In the genomic region with DNA sequence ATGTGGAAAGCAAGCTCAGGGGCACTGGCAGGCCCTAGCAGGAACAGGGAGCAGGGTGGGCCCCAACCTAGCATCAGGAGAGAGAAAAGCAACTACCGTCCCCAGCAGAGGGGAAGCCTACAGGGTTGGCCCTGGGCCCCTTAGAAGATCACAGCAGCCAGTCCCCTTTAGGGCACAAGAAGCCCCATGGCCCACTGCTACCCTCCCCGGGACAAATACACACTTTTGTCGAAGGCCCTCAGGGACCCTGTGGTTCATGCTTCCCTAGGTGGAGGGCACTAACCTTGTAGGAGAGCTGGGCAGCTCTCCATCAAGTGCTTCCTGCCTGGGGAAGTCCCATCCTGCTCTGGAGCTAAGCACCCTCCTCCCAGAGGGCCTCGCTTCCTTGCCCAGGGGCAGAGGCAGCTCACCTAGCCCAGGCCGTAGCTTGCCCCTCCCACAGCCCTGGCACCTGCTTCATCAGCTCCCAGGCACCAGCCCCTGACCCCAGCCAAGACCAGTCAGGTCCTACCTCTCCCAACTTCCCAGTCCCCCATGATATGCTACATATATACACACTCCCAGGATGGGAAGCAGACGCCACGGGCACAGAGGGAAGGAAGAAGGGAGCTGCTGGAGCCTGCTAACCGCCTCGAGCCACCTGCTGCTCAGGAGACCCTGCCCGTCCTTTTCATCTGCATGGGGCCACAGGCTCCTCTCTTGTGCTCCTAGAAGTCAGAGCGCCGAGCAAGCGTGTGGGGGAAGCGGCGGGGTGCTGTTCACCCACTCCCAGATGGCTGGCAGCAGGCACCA, we compare ENCODE assay signal across 11 cellular contexts. TPM values are rescaled to one million over a fixed set of nuclear protein-coding genes. Genes with fewer than 3 reads are reported as not detected.
DNase-seq lines count a peak whose midpoint lies in the region; ATAC-seq lines count a peak whose summit lies in the region.
"Had no signal": no experiment of that assay in that cellular context is flagged by ENCODE, and none has a peak within 500 bp of the region (broad histone marks: within the 10 kb centered on the region; RNA-seq: fewer than 3 reads in every experiment).

No MANE protein-coding gene starts in this region.

- peak overlapping the region; percentile 85 for H3K27ac Mint-ChIP-seq in activated CD8-positive, alpha-beta T cell treated with anti-CD3 and anti-CD28 coated beads, Interleukin-2, amount 10 ng/mL, durations not matched to agents 7 days and 5 days
- peak overlapping the region; percentile 77 for H3K27ac Mint-ChIP-seq in memory B cell

- H3K9me3 Mint-ChIP-seq in activated CD8-positive, alpha-beta T cell treated with anti-CD3 and anti-CD28 coated beads, Interleukin-2, amount 10 ng/mL, durations not matched to agents 7 days and 5 days (ENCODE audit: insufficient read depth) = no peaks in the 10 kb centered on the region
- no peaks in the 10 kb centered on the region for H3K9me3 Mint-ChIP-seq in memory B cell

- ATAC-seq in right cardiac atrium = no peak
- no peak for ATAC-seq in activated CD8-positive, alpha-beta T cell treated with anti-CD3 and anti-CD28 coated beads, Interleukin-2, amount 10 ng/mL, durations not matched to agents 7 days and 5 days
- ATAC-seq in memory B cell (ENCODE audit: low read depth) = peak; percentile 20
- ATAC-seq in HG03565 (IDR thresholded peaks at IDR 0.05; ENCODE audit: unreplicated experiment) = no peak

- no peak overlapping the region for H3K27ac ChIP-seq in right cardiac atrium (ENCODE audit: low read length)

- H3K9me3 ChIP-seq in right cardiac atrium (ENCODE audit: control insufficient read depth, low read length) = no peaks in the 10 kb centered on the region

- peak in 2 of 3 donors; percentile 17 to 62 for DNase-seq in right cardiac atrium
- no peak for DNase-seq in cardiac septum (ENCODE audit: low spot score)
- DNase-seq in activated CD8-positive, alpha-beta T cell treated with anti-CD3 and anti-CD28 coated beads, Interleukin-2, amount 10 ng/mL, durations not matched to agents 7 days and 5 days = no peak
- no peak for DNase-seq in memory B cell (ENCODE audit: low spot score in 2 of 2)
- no peak for DNase-seq in stimulated activated CD4-positive, alpha-beta T cell treated with anti-CD3 and anti-CD28 coated beads, Interleukin-15, amount 100 ng/mL, for 24 hours
- DNase-seq in NOMO-1 treated with dmso at 0.1 percent for 144 hours (lab: John Stamatoyannopoulos, UW; ENCODE audit: unreplicated experiment) = no peak
- DNase-seq in ecto neural progenitor cell (ENCODE audit: low spot score) = no peak
- DNase-seq: DMS 273 treated with DMSO at 0.1 percent for 48 hours, NCI-H82, trophoblast cell had no signal

- POLR2A ChIA-PET in activated CD8-positive, alpha-beta T cell treated with anti-CD3 and anti-CD28 coated beads, Interleukin-2, amount 10 ng/mL, durations not matched to agents 7 days and 5 days (lab: Charles Lee) = interaction anchor here (1.0 to 16.4 kb wide), 7 partner anchors 7 to 38 kb away, joined by 3 to 307 read pairs (median 12); a partner anchor contains a TSS

- H3K27me3 Mint-ChIP-seq in activated CD8-positive, alpha-beta T cell treated with anti-CD3 and anti-CD28 coated beads, Interleukin-2, amount 10 ng/mL, durations not matched to agents 7 days and 5 days (ENCODE audit: low read depth) = no peaks in the 10 kb centered on the region
- no peaks in the 10 kb centered on the region for H3K27me3 Mint-ChIP-seq in memory B cell

- peaks cover 59% of the 10 kb centered on the region for H3K4me1 Mint-ChIP-seq in activated CD8-positive, alpha-beta T cell treated with anti-CD3 and anti-CD28 coated beads, Interleukin-2, amount 10 ng/mL, durations not matched to agents 7 days and 5 days (ENCODE audit: low read depth)
- H3K4me1 Mint-ChIP-seq in memory B cell = peaks cover 27% of the 10 kb centered on the region

- H3K4me3 Mint-ChIP-seq in activated CD8-positive, alpha-beta T cell treated with anti-CD3 and anti-CD28 coated beads, Interleukin-2, amount 10 ng/mL, durations not matched to agents 7 days and 5 days = no peak overlapping the region
- H3K4me3 Mint-ChIP-seq in memory B cell = no peak overlapping the region

- peaks cover 2% of the 10 kb centered on the region for H3K4me1 ChIP-seq in right cardiac atrium (ENCODE audit: control insufficient read depth, insufficient read depth, low read length)

- 79% methylated on average over 15 of the region's 15 CpGs for WGBS in right cardiac atrium

- H3K36me3 Mint-ChIP-seq in activated CD8-positive, alpha-beta T cell treated with anti-CD3 and anti-CD28 coated beads, Interleukin-2, amount 10 ng/mL, durations not matched to agents 7 days and 5 days (ENCODE audit: low read depth) = peaks cover 80% of the 10 kb centered on the region
- peaks cover 29% of the 10 kb centered on the region for H3K36me3 Mint-ChIP-seq in memory B cell

- CTCF ChIA-PET in activated CD8-positive, alpha-beta T cell treated with anti-CD3 and anti-CD28 coated beads, Interleukin-2, amount 10 ng/mL, durations not matched to agents 7 days and 5 days (lab: Charles Lee) = interaction anchor here (1.5 to 5.4 kb wide), 4 partner anchors 12 to 30 kb away, joined by 3 to 57 read pairs (median 4); no protein-coding TSS in a partner anchor

- no peak overlapping the region for H3K4me3 ChIP-seq in right cardiac atrium (ENCODE audit: low read length)

- no peaks in the 10 kb centered on the region for H3K27me3 ChIP-seq in right cardiac atrium (ENCODE audit: control insufficient read depth, insufficient read depth)

- intact Hi-C loops in right cardiac atrium (cut with DNase I) = no loop called here
- intact Hi-C loops in cardiac septum (cut with DNase I) = no loop called here

RNA-seq across cellular contexts. Expression of a gene that starts 20.1 kb away (rescaled TPM):
- total RNA-seq in right cardiac atrium (100 to 1,000 TPM; 103 to 123 (median 116) TPM), cardiac septum (130 TPM)
- polyA plus RNA-seq in right cardiac atrium = 61.7 TPM
- total RNA-seq in activated CD8-positive, alpha-beta T cell treated with anti-CD3 and anti-CD28 coated beads, Interleukin-2, amount 10 ng/mL, durations not matched to agents 7 days and 5 days = 100 to 1,000 TPM; 481 to 482 TPM

RNA-seq across cellular contexts. Expression of a gene that starts 29.9 kb away (rescaled TPM):
- total RNA-seq in right cardiac atrium (10 to 100 TPM; 29.1 to 34.5 (median 30.9) TPM), cardiac septum (34.3 TPM)
- 19.1 TPM for polyA plus RNA-seq in right cardiac atrium
- total RNA-seq in activated CD8-positive, alpha-beta T cell treated with anti-CD3 and anti-CD28 coated beads, Interleukin-2, amount 10 ng/mL, durations not matched to agents 7 days and 5 days = 10 to 100 TPM; 71.8 to 73.9 TPM

RNA-seq across cellular contexts. Expression of a gene that starts 34.9 kb away (rescaled TPM):
- total RNA-seq in right cardiac atrium (10 to 100 TPM; 21.4 to 28.6 (median 22.5) TPM), cardiac septum (24.0 TPM)
- 14.3 TPM for polyA plus RNA-seq in right cardiac atrium
- total RNA-seq in activated CD8-positive, alpha-beta T cell treated with anti-CD3 and anti-CD28 coated beads, Interleukin-2, amount 10 ng/mL, durations not matched to agents 7 days and 5 days = 10 to 100 TPM; 60.0 to 63.7 TPM

RNA-seq across cellular contexts. Expression of a gene that starts 53.9 kb away (rescaled TPM):
- total RNA-seq in right cardiac atrium (10 to 100 TPM; 57.8 to 67.3 (median 59.9) TPM), cardiac septum (55.7 TPM)
- polyA plus RNA-seq in right cardiac atrium = 41.0 TPM
- 10 to 100 TPM; 91.3 to 98.7 TPM for total RNA-seq in activated CD8-positive, alpha-beta T cell treated with anti-CD3 and anti-CD28 coated beads, Interleukin-2, amount 10 ng/mL, durations not matched to agents 7 days and 5 days

RNA-seq across cellular contexts. Expression of a gene that starts 58.3 kb away (rescaled TPM):
- total RNA-seq in right cardiac atrium = 10 to 100 TPM; 10.7 to 13.7 (median 12.7) TPM
- 14.7 TPM for polyA plus RNA-seq in right cardiac atrium
- total RNA-seq in cardiac septum = 8.1 TPM
- 1 to 10 TPM; 8.0 to 8.6 TPM for total RNA-seq in activated CD8-positive, alpha-beta T cell treated with anti-CD3 and anti-CD28 coated beads, Interleukin-2, amount 10 ng/mL, durations not matched to agents 7 days and 5 days

Comparison
In these comparisons a context has a peak if more than half of its experiments do, and no peak if none do; other contexts are left out.
1. DNase-seq: peak in right cardiac atrium (2 of 3); none in cardiac septum (single experiment), activated CD8-positive, alpha-beta T cell treated with anti-CD3 and anti-CD28 coated beads, Interleukin-2, amount 10 ng/mL, durations not matched to agents 7 days and 5 days (single experiment), memory B cell (0 of 2), stimulated activated CD4-positive, alpha-beta T cell treated with anti-CD3 and anti-CD28 coated beads, Interleukin-15, amount 100 ng/mL, for 24 hours (single experiment), NOMO-1 treated with dmso at 0.1 percent for 144 hours (single experiment) and ecto neural progenitor cell (single experiment).